Comparison of ENCODE assay signal across 24 cellular contexts in genomic region chr6:41678511-41679084, GRCh38. TPM values are rescaled to one million over a fixed set of nuclear protein-coding genes. Genes with fewer than 3 reads are reported as not detected.
"Had no signal": no experiment of that assay in that cellular context is flagged by ENCODE, and none has a peak within 500 bp of the region (broad histone marks: within the 10 kb centered on the region; RNA-seq: fewer than 3 reads in every experiment).

No MANE protein-coding gene starts in this region.

- H2AFZ ChIP-seq: parathyroid adenoma had no signal

- H3K4me3 ChIP-seq: esophagus muscularis mucosa, transverse colon had no signal

- FAIRE-seq: astrocyte, islet of Langerhans had no signal

- H3K9ac ChIP-seq: parathyroid adenoma had no signal

- H3K36me3 Mint-ChIP-seq: activated naive CD4-positive, alpha-beta T cell treated with anti-CD3 and anti-CD28 coated beads, Interleukin-2, amount 10 ng/mL, durations not matched to agents 7 days and 5 days; activated naive CD8-positive, alpha-beta T cell treated with anti-CD3 and anti-CD28 coated beads, Interleukin-2, amount 10 ng/mL, durations not matched to agents 7 days and 5 days; mesothelial cell of epicardium; naive thymus-derived CD4-positive, alpha-beta T cell had no signal

- H3K79me2 ChIP-seq: parathyroid adenoma had no signal

- H3K36me3 ChIP-seq: brain microvascular endothelial cell, esophagus muscularis mucosa, transverse colon had no signal

- H3K9me3 Mint-ChIP-seq: activated naive CD4-positive, alpha-beta T cell treated with anti-CD3 and anti-CD28 coated beads, Interleukin-2, amount 10 ng/mL, durations not matched to agents 7 days and 5 days; activated naive CD8-positive, alpha-beta T cell treated with anti-CD3 and anti-CD28 coated beads, Interleukin-2, amount 10 ng/mL, durations not matched to agents 7 days and 5 days; activated T-cell treated with anti-CD3 and anti-CD28 coated beads, Interleukin-2, amount 50 U/mL, for 72 hours; mesothelial cell of epicardium; naive thymus-derived CD4-positive, alpha-beta T cell; neural crest cell; T-helper 2 cell treated with Interferon-gamma antibody and Interleukin-4, amounts not matched to agents 5 μg/mL and 100 μg/mL, for 36 hours had no signal

- H3K27me3 ChIP-seq: brain microvascular endothelial cell, transverse colon had no signal

- ATAC-seq: activated CD4-positive, alpha-beta T cell treated with anti-CD3 and anti-CD28 coated beads for 36 hours; activated T-cell treated with anti-CD3 and anti-CD28 coated beads, Interleukin-2, amount 50 U/mL, for 72 hours; naive thymus-derived CD4-positive, alpha-beta T cell; right cardiac atrium had no signal

- DNase-seq: activated CD4-positive, alpha-beta T cell treated with anti-CD3 and anti-CD28 coated beads for 36 hours; activated CD4-positive, alpha-beta T cell treated with anti-CD3 and anti-CD28 coated beads, Interleukin-2, amount 50 U/mL, for 4 hours; activated CD4-positive, CD25-positive, alpha-beta regulatory T cell; activated naive CD4-positive, alpha-beta T cell treated with anti-CD3 and anti-CD28 coated beads, Interleukin-2, amount 10 ng/mL, durations not matched to agents 7 days and 5 days; activated naive CD8-positive, alpha-beta T cell treated with anti-CD3 and anti-CD28 coated beads, Interleukin-2, amount 10 ng/mL, durations not matched to agents 7 days and 5 days; activated T-cell treated with anti-CD3 and anti-CD28 coated beads for 4 hours; activated T-cell treated with anti-CD3 and anti-CD28 coated beads, Interleukin-2, amount 50 U/mL, for 72 hours; brain microvascular endothelial cell; cortex of kidney; foreskin melanocyte; naive thymus-derived CD4-positive, alpha-beta T cell; nucleus accumbens; stimulated activated CD4-positive, alpha-beta T cell treated with anti-CD3 and anti-CD28 coated beads, Interleukin-2, amount 100 ng/mL, for 48 hours; stimulated activated naive CD4-positive, alpha-beta T cell treated with Interleukin-2 at 50 U/mL for 16 hours; T-helper 1 cell; transverse colon had no signal

- H3K4me3 Mint-ChIP-seq: activated CD4-positive, alpha-beta T cell treated with anti-CD3 and anti-CD28 coated beads for 36 hours; activated naive CD4-positive, alpha-beta T cell treated with anti-CD3 and anti-CD28 coated beads, Interleukin-2, amount 10 ng/mL, durations not matched to agents 7 days and 5 days; activated naive CD8-positive, alpha-beta T cell treated with anti-CD3 and anti-CD28 coated beads, Interleukin-2, amount 10 ng/mL, durations not matched to agents 7 days and 5 days; activated T-cell treated with anti-CD3 and anti-CD28 coated beads, Interleukin-2, amount 50 U/mL, for 72 hours; mesothelial cell of epicardium; naive thymus-derived CD4-positive, alpha-beta T cell; neural crest cell; T-helper 2 cell treated with Interferon-gamma antibody and Interleukin-4, amounts not matched to agents 5 μg/mL and 100 μg/mL, for 36 hours had no signal

- H3K27me3 Mint-ChIP-seq: activated CD4-positive, alpha-beta T cell treated with anti-CD3 and anti-CD28 coated beads for 36 hours had no signal

- H3K27ac ChIP-seq: brain microvascular endothelial cell, esophagus muscularis mucosa, parathyroid adenoma, transverse colon had no signal

- H3K9me3 ChIP-seq: esophagus muscularis mucosa, transverse colon had no signal

- H3K27ac Mint-ChIP-seq: activated CD4-positive, alpha-beta T cell treated with anti-CD3 and anti-CD28 coated beads for 36 hours; activated naive CD4-positive, alpha-beta T cell treated with anti-CD3 and anti-CD28 coated beads, Interleukin-2, amount 10 ng/mL, durations not matched to agents 7 days and 5 days; activated naive CD8-positive, alpha-beta T cell treated with anti-CD3 and anti-CD28 coated beads, Interleukin-2, amount 10 ng/mL, durations not matched to agents 7 days and 5 days; activated T-cell treated with anti-CD3 and anti-CD28 coated beads, Interleukin-2, amount 50 U/mL, for 72 hours; mesothelial cell of epicardium; naive thymus-derived CD4-positive, alpha-beta T cell; T-helper 2 cell treated with Interferon-gamma antibody and Interleukin-4, amounts not matched to agents 5 μg/mL and 100 μg/mL, for 36 hours had no signal

RNA-seq across cellular contexts. Expression of gene MDFI, which starts 40.3 kb away (rescaled TPM):
- total RNA-seq: activated CD4-positive, alpha-beta T cell treated with anti-CD3 and anti-CD28 coated beads for 36 hours; activated naive CD8-positive, alpha-beta T cell treated with anti-CD3 and anti-CD28 coated beads, Interleukin-2, amount 10 ng/mL, durations not matched to agents 7 days and 5 days; activated T-cell treated with anti-CD3 and anti-CD28 coated beads, Interleukin-2, amount 50 U/mL, for 72 hours; naive thymus-derived CD4-positive, alpha-beta T cell had no signal
- polyA plus RNA-seq: naive thymus-derived CD4-positive, alpha-beta T cell had no signal
